In the genomic region with DNA sequence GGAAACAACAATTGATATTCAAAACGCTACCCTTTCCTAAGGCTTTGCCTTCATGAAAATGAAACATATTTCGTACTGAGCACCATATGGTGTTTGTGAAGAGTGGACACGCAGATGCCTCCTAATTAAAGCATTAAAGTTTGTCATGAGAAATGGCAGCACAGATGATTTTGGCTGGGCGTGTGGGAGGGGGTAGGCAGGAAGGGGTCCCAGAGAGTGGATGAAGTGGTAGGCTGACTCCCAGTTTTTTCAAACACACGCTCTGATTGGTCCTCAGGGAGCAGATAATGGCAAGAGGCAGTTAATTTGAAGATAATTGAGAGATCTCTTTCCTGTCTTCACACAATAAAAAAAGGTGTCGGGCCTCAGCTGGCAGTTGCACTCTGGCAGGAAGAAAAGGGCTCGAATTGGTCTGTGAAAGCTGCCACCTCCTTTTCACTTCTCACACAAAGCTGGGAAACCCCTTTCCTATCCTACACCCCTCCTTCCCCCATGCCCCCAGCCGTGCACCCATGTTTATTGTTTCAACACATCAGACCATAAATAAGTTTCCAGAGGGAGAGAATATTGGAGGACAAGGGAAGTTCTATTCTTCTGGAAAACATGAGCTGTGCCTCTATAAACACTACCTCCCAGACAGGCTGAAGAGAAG, we compare ENCODE assay signal across 14 cellular contexts.
DNase-seq lines count a peak whose midpoint lies in the region; ATAC-seq, FAIRE-seq and TF ChIP-seq lines count a peak whose summit lies in the region.
"Had no signal": no experiment of that assay in that cellular context is flagged by ENCODE, and none has a peak within 500 bp of the region (broad histone marks: within the 10 kb centered on the region; RNA-seq: fewer than 3 reads in every experiment).

No MANE protein-coding gene starts in this region.

- H3K4me1 Mint-ChIP-seq in natural killer cell = peaks cover 0 to 13% of the 10 kb centered on the region in 2 donors
- H3K4me1 Mint-ChIP-seq in progenitor cell of endocrine pancreas (ENCODE audit: low read depth) = no peaks in the 10 kb centered on the region

- DNase-seq in DMS 273 (lab: John Stamatoyannopoulos, UW; ENCODE audit: unreplicated experiment) = peak; percentile 98
- DNase-seq in NCI-H1436 treated with DMSO at 0.1 percent for 48 hours (lab: John Stamatoyannopoulos, UW) = peak; percentile 40
- peak; percentile 97 for DNase-seq in NCI-H82 (lab: John Stamatoyannopoulos, UW)
- DNase-seq in natural killer cell = no peak
- DNase-seq in GM12892 (ENCODE audit: insufficient read length) = no peak
- DNase-seq in progenitor cell of endocrine pancreas (ENCODE audit: low spot score, unreplicated experiment) = no peak
- DNase-seq in activated effector memory CD4-positive, alpha-beta T cell treated with Interleukin-2 at 50 U/mL for 16 hours = no peak
- DNase-seq: activated CD4-positive, CD25-positive, alpha-beta regulatory T cell treated with anti-CD3 and anti-CD28 coated beads, Interleukin-2, amount 50 U/mL, for 72 hours; activated gamma-delta T cell; hypothalamus; pancreas; stimulated activated CD4-positive, alpha-beta T cell treated with anti-CD3 and anti-CD28 coated beads, Interleukin-4, amount 100 ng/mL, for 1 hour had no signal

- H3K27ac Mint-ChIP-seq in natural killer cell (peak overlapping the region in 1 of 2 donors; percentile 14), progenitor cell of endocrine pancreas (no peak overlapping the region)

- H3K36me3 Mint-ChIP-seq in natural killer cell (no peaks in the 10 kb centered on the region), progenitor cell of endocrine pancreas (ENCODE audit: insufficient read depth) (no peaks in the 10 kb centered on the region)

- H3K9me3 Mint-ChIP-seq in natural killer cell (no peaks in the 10 kb centered on the region), progenitor cell of endocrine pancreas (ENCODE audit: low read depth) (no peaks in the 10 kb centered on the region)

- H3K4me3 Mint-ChIP-seq in natural killer cell (no peak overlapping the region), progenitor cell of endocrine pancreas (ENCODE audit: low read depth) (no peak overlapping the region)

- H3K27me3 Mint-ChIP-seq in natural killer cell (ENCODE audit: low read depth in 2 of 2) (peaks cover 0 to 5% of the 10 kb centered on the region in 2 donors), progenitor cell of endocrine pancreas (peaks cover 6% of the 10 kb centered on the region)

- intact Hi-C loops in natural killer cell (cut with micrococcal nuclease) = loop anchor here (10.0 kb wide), 1 partner anchor 589 kb away; the partner anchor contains the start of gene ENC1

- no peak for TF ChIP-seq POLR2A in GM12892 (IDR thresholded peaks at IDR 0.05; ENCODE audit: low read depth, low read length)

- ATAC-seq in natural killer cell = peak; percentile 31 to 84 (median 84)
- ATAC-seq in GM18870 (IDR thresholded peaks at IDR 0.05; ENCODE audit: unreplicated experiment) = no peak
- ATAC-seq: pancreas had no signal

- no peak for FAIRE-seq in GM12892 (lab: Jason Lieb, UNC)
- FAIRE-seq: endometrium, pancreas had no signal

- TF ChIP-seq CTCF in natural killer cell (IDR thresholded peaks at IDR 0.05) = no peak
- TF ChIP-seq CTCF in progenitor cell of endocrine pancreas (IDR thresholded peaks at IDR 0.05; ENCODE audit: unreplicated experiment) = no peak

Comparison
In these comparisons a context has a peak if more than half of its experiments do, and no peak if none do; other contexts are left out.
1. DNase-seq: peak in DMS 273 (single experiment), NCI-H1436 treated with DMSO at 0.1 percent for 48 hours (single experiment) and NCI-H82 (single experiment); none in natural killer cell (single experiment), GM12892 (single experiment), progenitor cell of endocrine pancreas (single experiment) and activated effector memory CD4-positive, alpha-beta T cell treated with Interleukin-2 at 50 U/mL for 16 hours (single experiment).